Comparison of ENCODE assay signal across 1 cellular context in genomic region chr6:52423971-52424381, GRCh38.
TF ChIP-seq lines count a peak whose summit lies in the region.

No MANE protein-coding gene starts in this region.

TF ChIP-seq in HepG2, 621 proteins besides CTCF, POLR2A, EP300 and RAD21 (continues in another document):
- no peak for TF ChIP-seq ZBTB4 (CRISPR knock-in tag; IDR thresholded peaks at IDR 0.05; ENCODE audit: borderline replicate concordance)
- TF ChIP-seq, protein P1, sequence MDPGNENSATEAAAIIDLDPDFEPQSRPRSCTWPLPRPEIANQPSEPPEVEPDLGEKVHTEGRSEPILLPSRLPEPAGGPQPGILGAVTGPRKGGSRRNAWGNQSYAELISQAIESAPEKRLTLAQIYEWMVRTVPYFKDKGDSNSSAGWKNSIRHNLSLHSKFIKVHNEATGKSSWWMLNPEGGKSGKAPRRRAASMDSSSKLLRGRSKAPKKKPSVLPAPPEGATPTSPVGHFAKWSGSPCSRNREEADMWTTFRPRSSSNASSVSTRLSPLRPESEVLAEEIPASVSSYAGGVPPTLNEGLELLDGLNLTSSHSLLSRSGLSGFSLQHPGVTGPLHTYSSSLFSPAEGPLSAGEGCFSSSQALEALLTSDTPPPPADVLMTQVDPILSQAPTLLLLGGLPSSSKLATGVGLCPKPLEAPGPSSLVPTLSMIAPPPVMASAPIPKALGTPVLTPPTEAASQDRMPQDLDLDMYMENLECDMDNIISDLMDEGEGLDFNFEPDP (CRISPR knock-in tag; conservative IDR thresholded peaks at IDR 0.05), result no peak
- 0 out of 2 replicates have a peak, but pooled peaks have one; percentile 53 for TF ChIP-seq ZBTB38 (CRISPR knock-in tag; IDR thresholded peaks at IDR 0.05)
- TF ChIP-seq ZNF496 (CRISPR knock-in tag; IDR thresholded peaks at IDR 0.05; ENCODE audit: insufficient replicate concordance), result no peak
- TF ChIP-seq HDAC1 (CRISPR knock-in tag; IDR thresholded peaks at IDR 0.05), result no peak
- TF ChIP-seq NFYC (CRISPR knock-in tag; IDR thresholded peaks at IDR 0.05), result no peak
- no peak for TF ChIP-seq ZNF383 (CRISPR knock-in tag; IDR thresholded peaks at IDR 0.05; ENCODE audit: borderline replicate concordance)
- no peak for TF ChIP-seq ZNF253 (CRISPR knock-in tag; IDR thresholded peaks at IDR 0.05; ENCODE audit: borderline replicate concordance)
- no peak for TF ChIP-seq TOPORS (CRISPR knock-in tag; IDR thresholded peaks at IDR 0.05)
- TF ChIP-seq ZNF557 (CRISPR knock-in tag; IDR thresholded peaks at IDR 0.05), result no peak
- no peak for TF ChIP-seq SKI (IDR thresholded peaks at IDR 0.05; ENCODE audit: partially characterized antibody)
- no peak for TF ChIP-seq KLF9 (CRISPR knock-in tag; IDR thresholded peaks at IDR 0.05; ENCODE audit: low read depth)
- no peak for TF ChIP-seq RARG (CRISPR knock-in tag; IDR thresholded peaks at IDR 0.05; ENCODE audit: low read depth)
- no peak for TF ChIP-seq KIAA2018 (CRISPR knock-in tag; IDR thresholded peaks at IDR 0.05; ENCODE audit: borderline replicate concordance)
- TF ChIP-seq ZNF619 (CRISPR knock-in tag; IDR thresholded peaks at IDR 0.05), result no peak
- no peak for TF ChIP-seq ARHGAP35 (CRISPR knock-in tag; IDR thresholded peaks at IDR 0.05; ENCODE audit: borderline replicate concordance)
- TF ChIP-seq PHF20 (CRISPR knock-in tag; IDR thresholded peaks at IDR 0.05), result no peak
- TF ChIP-seq, protein P2, sequence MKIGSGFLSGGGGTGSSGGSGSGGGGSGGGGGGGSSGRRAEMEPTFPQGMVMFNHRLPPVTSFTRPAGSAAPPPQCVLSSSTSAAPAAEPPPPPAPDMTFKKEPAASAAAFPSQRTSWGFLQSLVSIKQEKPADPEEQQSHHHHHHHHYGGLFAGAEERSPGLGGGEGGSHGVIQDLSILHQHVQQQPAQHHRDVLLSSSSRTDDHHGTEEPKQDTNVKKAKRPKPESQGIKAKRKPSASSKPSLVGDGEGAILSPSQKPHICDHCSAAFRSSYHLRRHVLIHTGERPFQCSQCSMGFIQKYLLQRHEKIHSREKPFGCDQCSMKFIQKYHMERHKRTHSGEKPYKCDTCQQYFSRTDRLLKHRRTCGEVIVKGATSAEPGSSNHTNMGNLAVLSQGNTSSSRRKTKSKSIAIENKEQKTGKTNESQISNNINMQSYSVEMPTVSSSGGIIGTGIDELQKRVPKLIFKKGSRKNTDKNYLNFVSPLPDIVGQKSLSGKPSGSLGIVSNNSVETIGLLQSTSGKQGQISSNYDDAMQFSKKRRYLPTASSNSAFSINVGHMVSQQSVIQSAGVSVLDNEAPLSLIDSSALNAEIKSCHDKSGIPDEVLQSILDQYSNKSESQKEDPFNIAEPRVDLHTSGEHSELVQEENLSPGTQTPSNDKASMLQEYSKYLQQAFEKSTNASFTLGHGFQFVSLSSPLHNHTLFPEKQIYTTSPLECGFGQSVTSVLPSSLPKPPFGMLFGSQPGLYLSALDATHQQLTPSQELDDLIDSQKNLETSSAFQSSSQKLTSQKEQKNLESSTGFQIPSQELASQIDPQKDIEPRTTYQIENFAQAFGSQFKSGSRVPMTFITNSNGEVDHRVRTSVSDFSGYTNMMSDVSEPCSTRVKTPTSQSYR (CRISPR knock-in tag; IDR thresholded peaks at IDR 0.05; ENCODE audit: borderline replicate concordance), result no peak
- no peak for TF ChIP-seq ZIK1 (CRISPR knock-in tag; IDR thresholded peaks at IDR 0.05; ENCODE audit: borderline replicate concordance, low read depth)
- TF ChIP-seq ZNF530 (CRISPR knock-in tag; IDR thresholded peaks at IDR 0.05; ENCODE audit: low read depth), result no peak
- no peak for TF ChIP-seq ARID2 (CRISPR knock-in tag; IDR thresholded peaks at IDR 0.05; ENCODE audit: borderline replicate concordance)
- TF ChIP-seq, protein P3, sequence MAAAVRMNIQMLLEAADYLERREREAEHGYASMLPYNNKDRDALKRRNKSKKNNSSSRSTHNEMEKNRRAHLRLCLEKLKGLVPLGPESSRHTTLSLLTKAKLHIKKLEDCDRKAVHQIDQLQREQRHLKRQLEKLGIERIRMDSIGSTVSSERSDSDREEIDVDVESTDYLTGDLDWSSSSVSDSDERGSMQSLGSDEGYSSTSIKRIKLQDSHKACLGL (CRISPR knock-in tag; IDR thresholded peaks at IDR 0.05), result no peak
- TF ChIP-seq FOSL2 (CRISPR knock-in tag; IDR thresholded peaks at IDR 0.05), result peak; percentile 84
- no peak for TF ChIP-seq MAFF (IDR thresholded peaks at IDR 0.05; ENCODE audit: low read depth, low read length)
- 0 out of 2 replicates have a peak, but pooled peaks have one; percentile 16 for TF ChIP-seq KAT8 (CRISPR knock-in tag; IDR thresholded peaks at IDR 0.05)
- TF ChIP-seq ZNF777 (CRISPR knock-in tag; IDR thresholded peaks at IDR 0.05), result no peak
- no peak for TF ChIP-seq MIXL1 (CRISPR knock-in tag; IDR thresholded peaks at IDR 0.05)
- TF ChIP-seq SRSF1 (optimal IDR thresholded peaks at IDR 0.05; ENCODE audit: low read depth, low read length), result no peak
- TF ChIP-seq ZNF629 (CRISPR knock-in tag; conservative IDR thresholded peaks at IDR 0.05), result no peak
- TF ChIP-seq ZNF780A (CRISPR knock-in tag; IDR thresholded peaks at IDR 0.05), result no peak
- TF ChIP-seq MTA3 (CRISPR knock-in tag; IDR thresholded peaks at IDR 0.05), result no peak
- no peak for TF ChIP-seq PRDM4 (CRISPR knock-in tag; IDR thresholded peaks at IDR 0.05; ENCODE audit: borderline replicate concordance)
- TF ChIP-seq TEAD3 (CRISPR knock-in tag; optimal IDR thresholded peaks at IDR 0.05; ENCODE audit: borderline replicate concordance), result peak; percentile 70
- TF ChIP-seq MLLT10 (CRISPR knock-in tag; IDR thresholded peaks at IDR 0.05), result no peak
- TF ChIP-seq MYC (CRISPR knock-in tag; IDR thresholded peaks at IDR 0.05; ENCODE audit: borderline replicate concordance), result no peak
- no peak for TF ChIP-seq ZNF841 (CRISPR knock-in tag; IDR thresholded peaks at IDR 0.05; ENCODE audit: borderline replicate concordance)
- TF ChIP-seq NONO (IDR thresholded peaks at IDR 0.05), result no peak
- no peak for TF ChIP-seq NONO (CRISPR knock-in tag; conservative IDR thresholded peaks at IDR 0.05)
- TF ChIP-seq SATB2 (CRISPR knock-in tag; IDR thresholded peaks at IDR 0.05), result no peak
- no peak for TF ChIP-seq BCL3 (CRISPR knock-in tag; IDR thresholded peaks at IDR 0.05)
- no peak for TF ChIP-seq PITX1 (CRISPR knock-in tag; IDR thresholded peaks at IDR 0.05)
- peak; percentile 55; the same call in 1 of the 2 replicates for TF ChIP-seq FOSL1 (CRISPR knock-in tag; IDR thresholded peaks at IDR 0.05; ENCODE audit: borderline replicate concordance)
- TF ChIP-seq DRAP1 (CRISPR knock-in tag; IDR thresholded peaks at IDR 0.05), result no peak
- TF ChIP-seq HMG20A (CRISPR knock-in tag; IDR thresholded peaks at IDR 0.05; ENCODE audit: borderline replicate concordance), result peak; percentile 19; the same call in 1 of the 2 replicates
- TF ChIP-seq ASH2L (IDR thresholded peaks at IDR 0.05; ENCODE audit: insufficient read length, low read depth, low read length), result no peak
- peak; percentile 26; the same call in 1 of the 2 replicates for TF ChIP-seq SAP130 (CRISPR knock-in tag; IDR thresholded peaks at IDR 0.05; ENCODE audit: low read depth)
- no peak for TF ChIP-seq ZNF296 (CRISPR knock-in tag; conservative IDR thresholded peaks at IDR 0.05)
